Comparison of ENCODE assay signal across 36 cellular contexts in genomic region chr5:117856706-117857105, GRCh38.
"Had no signal": no experiment of that assay in that cellular context is flagged by ENCODE, and none has a peak within 500 bp of the region (broad histone marks: within the 10 kb centered on the region; RNA-seq: fewer than 3 reads in every experiment).

No MANE protein-coding gene starts in this region.

- H3K9me3 ChIP-seq: MG63 had no signal

- H3K36me3 ChIP-seq: MG63 had no signal

- H3K27me3 ChIP-seq: MG63 had no signal

- H3K4me3 ChIP-seq: MG63 had no signal

- DNase-seq: Kasumi-1, MG63, MM.1S, MV-4-11, NCI-H1048, NCI-H1092, NCI-H1092 treated with DMSO at 0.1 percent for 48 hours, NCI-H1105, NCI-H1105 treated with DMSO at 0.1 percent for 48 hours, NCI-H1417, NCI-H1417 treated with DMSO at 0.1 percent for 48 hours, NCI-H1436, NCI-H1436 treated with DMSO at 0.1 percent for 48 hours, NCI-H146, NCI-H1694, NCI-H1694 treated with DMSO at 0.1 percent for 48 hours, NCI-H187, NCI-H187 treated with DMSO at 0.1 percent for 48 hours, NCI-H1930, NCI-H2029, NCI-H2029 treated with DMSO at 0.1 percent for 48 hours, NCI-H2081, NCI-H2081 treated with DMSO at 0.1 percent for 48 hours, NCI-H2107, NCI-H2171, NCI-H2171 treated with DMSO at 0.1 percent for 48 hours, NCI-H2227 treated with DMSO at 0.1 percent for 48 hours, NCI-H226, NCI-H345, NCI-H446, NCI-H446 treated with DMSO at 0.1 percent for 48 hours, NCI-H510A, NCI-H510A treated with DMSO at 0.1 percent for 48 hours, NCI-H524, NCI-H524 treated with DMSO at 0.1 percent for 48 hours, NCI-H526 had no signal
